26 cellular contexts compared by ENCODE assay signal in the genomic region with DNA sequence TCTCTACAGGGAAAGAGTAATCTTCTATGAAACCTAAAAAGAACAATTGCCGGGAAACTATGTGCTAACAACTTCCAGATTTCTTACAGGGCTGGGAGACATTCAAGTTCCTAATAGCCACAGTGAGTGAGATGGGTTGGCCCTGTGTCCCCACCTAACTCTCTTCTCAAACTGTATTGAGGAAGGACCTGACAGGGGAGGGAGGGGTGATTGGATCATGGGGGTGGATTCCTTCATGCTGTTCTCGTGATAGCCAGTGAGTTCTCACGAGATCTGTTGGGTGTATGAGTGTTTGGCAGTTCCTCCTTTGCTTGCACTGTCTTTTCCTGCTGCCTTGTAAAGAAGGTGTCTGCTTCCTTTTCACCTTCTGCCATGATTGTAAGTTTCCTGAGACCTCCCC.
DNase-seq lines count a peak whose midpoint lies in the region; ATAC-seq and TF ChIP-seq lines count a peak whose summit lies in the region.
"Had no signal": no experiment of that assay in that cellular context is flagged by ENCODE, and none has a peak within 500 bp of the region (broad histone marks: within the 10 kb centered on the region; RNA-seq: fewer than 3 reads in every experiment).

No MANE protein-coding gene starts in this region.

- no peak overlapping the region for H3K27ac Mint-ChIP-seq in stimulated activated effector memory CD8-positive, alpha-beta T cell treated with anti-CD3 and anti-CD28 coated beads, Interleukin-12 subunit alpha, Interleukin-12 subunit beta, amount 100 ng/mL, for 72 hours
- H3K27ac Mint-ChIP-seq: B cell; CD8-positive, alpha-beta memory T cell had no signal

- no peaks in the 10 kb centered on the region for H3K9me3 Mint-ChIP-seq in stimulated activated effector memory CD8-positive, alpha-beta T cell treated with anti-CD3 and anti-CD28 coated beads, Interleukin-12 subunit alpha, Interleukin-12 subunit beta, amount 100 ng/mL, for 72 hours
- H3K9me3 Mint-ChIP-seq: CD8-positive, alpha-beta memory T cell had no signal

- DNase-seq in stimulated activated CD4-positive, alpha-beta T cell treated with anti-CD3 and anti-CD28 coated beads, Interleukin-15, amount 100 ng/mL, for 24 hours, result peak; percentile 1
- no peak for DNase-seq in stimulated activated CD4-positive, alpha-beta T cell treated with anti-CD3 and anti-CD28 coated beads, Interleukin-4, amount 100 ng/mL, for 4 hours
- DNase-seq in RKO (ENCODE audit: low spot score), result peak; percentile 7
- DNase-seq in fibroblast of the aortic adventitia (ENCODE audit: low read depth), result peak; percentile 74
- no peak for DNase-seq in stimulated activated effector memory CD8-positive, alpha-beta T cell treated with anti-CD3 and anti-CD28 coated beads, Interleukin-12 subunit alpha, Interleukin-12 subunit beta, amount 100 ng/mL, for 72 hours (ENCODE audit: low spot score in 2 of 2)
- no peak for DNase-seq in SKM-1 treated with dmso at 0.1 percent for 144 hours (lab: John Stamatoyannopoulos, UW; ENCODE audit: unreplicated experiment)
- no peak for DNase-seq in DMS53 (lab: John Stamatoyannopoulos, UW)
- DNase-seq in T1000 (lab: John Stamatoyannopoulos, UW), result no peak
- DNase-seq: activated CD4-positive, alpha-beta T cell treated with anti-CD3 and anti-CD28 coated beads for 1 hour; activated naive CD4-positive, alpha-beta T cell treated with anti-CD3 and anti-CD28 coated beads, Interleukin-2, amount 50 U/mL, for 16 hours; CD8-positive, alpha-beta memory T cell; cortex of kidney; NCI-H1092; NCI-H2029; NCI-H226; NCI-H748 treated with DMSO at 0.1 percent for 48 hours; occipital lobe; stimulated activated naive CD4-positive, alpha-beta T cell; testis; uterus had no signal

- ATAC-seq in stimulated activated effector memory CD8-positive, alpha-beta T cell treated with anti-CD3 and anti-CD28 coated beads, Interleukin-12 subunit alpha, Interleukin-12 subunit beta, amount 100 ng/mL, for 72 hours, result peak; percentile 48
- ATAC-seq: A549, GM12878, Right ventricle myocardium inferior had no signal

- no peaks in the 10 kb centered on the region for H3K4me1 Mint-ChIP-seq in stimulated activated effector memory CD8-positive, alpha-beta T cell treated with anti-CD3 and anti-CD28 coated beads, Interleukin-12 subunit alpha, Interleukin-12 subunit beta, amount 100 ng/mL, for 72 hours
- H3K4me1 Mint-ChIP-seq: B cell; CD8-positive, alpha-beta memory T cell had no signal

- no peak for TF ChIP-seq CTCF in fibroblast of the aortic adventitia (IDR thresholded peaks at IDR 0.05; ENCODE audit: insufficient read depth, low read length)

- H3K4me3 Mint-ChIP-seq in stimulated activated effector memory CD8-positive, alpha-beta T cell treated with anti-CD3 and anti-CD28 coated beads, Interleukin-12 subunit alpha, Interleukin-12 subunit beta, amount 100 ng/mL, for 72 hours, result no peak overlapping the region
- H3K4me3 Mint-ChIP-seq: B cell; CD8-positive, alpha-beta memory T cell had no signal

- no peaks in the 10 kb centered on the region for H3K36me3 Mint-ChIP-seq in stimulated activated effector memory CD8-positive, alpha-beta T cell treated with anti-CD3 and anti-CD28 coated beads, Interleukin-12 subunit alpha, Interleukin-12 subunit beta, amount 100 ng/mL, for 72 hours
- H3K36me3 Mint-ChIP-seq: CD8-positive, alpha-beta memory T cell had no signal

- no peak overlapping the region for H3K4me3 ChIP-seq in fibroblast of the aortic adventitia (ENCODE audit: low read depth, low read length)
- H3K4me3 ChIP-seq: A549, cardiac muscle cell, GM12878, skin epidermis, testis, uterus had no signal

Comparison
In these comparisons a context has a peak if more than half of its experiments do, and no peak if none do; other contexts are left out.
1. DNase-seq: peak in stimulated activated CD4-positive, alpha-beta T cell treated with anti-CD3 and anti-CD28 coated beads, Interleukin-15, amount 100 ng/mL, for 24 hours (single experiment), RKO (single experiment) and fibroblast of the aortic adventitia (single experiment); none in stimulated activated CD4-positive, alpha-beta T cell treated with anti-CD3 and anti-CD28 coated beads, Interleukin-4, amount 100 ng/mL, for 4 hours (0 of 2), stimulated activated effector memory CD8-positive, alpha-beta T cell treated with anti-CD3 and anti-CD28 coated beads, Interleukin-12 subunit alpha, Interleukin-12 subunit beta, amount 100 ng/mL, for 72 hours (0 of 2), SKM-1 treated with dmso at 0.1 percent for 144 hours (single experiment), DMS53 (single experiment) and T1000 (single experiment).